10 cellular contexts compared by ENCODE assay signal in genomic region chr6:169250660-169251059, GRCh38. TPM values are rescaled to one million over a fixed set of nuclear protein-coding genes. Genes with fewer than 3 reads are reported as not detected.
DNase-seq lines count a peak whose midpoint lies in the region; ATAC-seq, FAIRE-seq and TF ChIP-seq lines count a peak whose summit lies in the region.
"Had no signal": no experiment of that assay in that cellular context is flagged by ENCODE, and none has a peak within 500 bp of the region (broad histone marks: within the 10 kb centered on the region; RNA-seq: fewer than 3 reads in every experiment).

No MANE protein-coding gene starts in this region.

- H3K4me3 ChIP-seq in thoracic aorta (peak overlapping the region; percentile 70), small intestine (ENCODE audit: low read depth in 1 of 2, low read length in 2 of 2) (no peak overlapping the region)

- H3K27ac ChIP-seq in thoracic aorta (peak overlapping the region in 1 of 2 donors; percentile 80), small intestine (ENCODE audit: low read depth in 1 of 2, low read length in 1 of 2) (no peak overlapping the region)

- H3K36me3 Mint-ChIP-seq in brain = peaks cover 31% of the 10 kb centered on the region

- no peak for FAIRE-seq in HTR-8/SVneo (lab: Jason Lieb, UNC)
- no peak for FAIRE-seq in small intestine (lab: Jason Lieb, UNC)
- FAIRE-seq: GM19239 had no signal

- TF ChIP-seq CTCF in brain (conservative IDR thresholded peaks at IDR 0.05) (no peak), thoracic aorta (IDR thresholded peaks at IDR 0.05) (no peak)

- no peak for ATAC-seq in thoracic aorta (ENCODE audit: insufficient number of reproducible peaks, low FRiP score, low read depth)
- no peak for ATAC-seq in GM21576 (IDR thresholded peaks at IDR 0.05; ENCODE audit: unreplicated experiment)

- H3K27me3 ChIP-seq in thoracic aorta (replicated peaks; ENCODE audit: insufficient read depth) = no peaks in the 10 kb centered on the region
- H3K27me3 ChIP-seq in small intestine (ENCODE audit: control insufficient read depth in 2 of 2, insufficient read depth in 2 of 2, low read length in 2 of 2) = peaks cover 0 to 16% of the 10 kb centered on the region in 2 donors

- H3K27ac Mint-ChIP-seq in brain = peak overlapping the region in 4 of 5 experiments; percentile 33 to 90 (median 52)
- H3K27ac Mint-ChIP-seq: activated CD4-positive, alpha-beta T cell treated with anti-CD3 and anti-CD28 coated beads, Interleukin-2, amount 10 ng/mL, durations not matched to agents 24 days and 14 days had no signal

- H3K9me3 ChIP-seq in thoracic aorta = no peaks in the 10 kb centered on the region
- no peaks in the 10 kb centered on the region for H3K9me3 ChIP-seq in small intestine (ENCODE audit: control insufficient read depth, low read depth)

- H3K4me1 ChIP-seq in thoracic aorta (ENCODE audit: control insufficient read depth in 1 of 2, low read depth in 2 of 2) (peaks cover 16 to 55% of the 10 kb centered on the region in 2 donors), small intestine (ENCODE audit: control insufficient read depth in 2 of 2, insufficient read depth in 1 of 2, low read depth in 1 of 2, low read length in 1 of 2) (no peaks in the 10 kb centered on the region)

- peak; percentile 77 for DNase-seq in HTR-8/SVneo (ENCODE audit: insufficient read length, low spot score)
- DNase-seq in iPS-NIHi7 (ENCODE audit: extremely low spot score) = peak; percentile 67
- no peak for DNase-seq in thoracic aorta (ENCODE audit: low spot score)
- DNase-seq in NCI-H2029 treated with DMSO at 0.1 percent for 48 hours (lab: John Stamatoyannopoulos, UW) = no peak
- DNase-seq in small intestine = no peak
- DNase-seq in NK-92 (lab: John Stamatoyannopoulos, UW; ENCODE audit: unreplicated experiment) = no peak
- DNase-seq: activated CD4-positive, alpha-beta T cell treated with anti-CD3 and anti-CD28 coated beads, Interleukin-2, amount 10 ng/mL, durations not matched to agents 24 days and 14 days had no signal

- H3K36me3 ChIP-seq in thoracic aorta (peaks cover 26% of the 10 kb centered on the region), small intestine (ENCODE audit: control insufficient read depth in 2 of 2, insufficient read depth in 2 of 2, low read length in 2 of 2) (no peaks in the 10 kb centered on the region)

- peaks cover 53% of the 10 kb centered on the region for H3K4me1 Mint-ChIP-seq in brain

- H3K4me3 Mint-ChIP-seq in brain = peak overlapping the region; percentile 43 to 85 (median 83)
- H3K4me3 Mint-ChIP-seq: activated CD4-positive, alpha-beta T cell treated with anti-CD3 and anti-CD28 coated beads, Interleukin-2, amount 10 ng/mL, durations not matched to agents 24 days and 14 days had no signal

- H3K9me3 Mint-ChIP-seq in brain = peaks cover 0 to 10% (median under 1%) of the 10 kb centered on the region in 5 experiments

- 63 to 77% (median 74%) methylated on average over 5 of the region's 5 CpGs for WGBS in small intestine, 3 donors

- peaks cover 26% of the 10 kb centered on the region for H3K27me3 Mint-ChIP-seq in brain

RNA-seq across cellular contexts. Expression of gene THBS2, which starts 3.0 kb away (rescaled TPM):
- polyA plus RNA-seq in brain (ENCODE audit: insufficient read depth, low read depth, low replicate concordance) (12.9 TPM), small intestine (1 to 10 TPM in 1 of 3 donors, under 1 TPM in 2; 0.45 to 4.7 (median 0.81) TPM)
- total RNA-seq in thoracic aorta = 100 to 1,000 TPM; 673 to 817 TPM
- total RNA-seq: activated CD4-positive, alpha-beta T cell treated with anti-CD3 and anti-CD28 coated beads, Interleukin-2, amount 10 ng/mL, durations not matched to agents 24 days and 14 days had no signal

Comparison
In these comparisons a context has a peak if more than half of its experiments do, and no peak if none do; other contexts are left out.
1. DNase-seq: peak in HTR-8/SVneo (single experiment) and iPS-NIHi7 (single experiment); none in thoracic aorta (single experiment), NCI-H2029 treated with DMSO at 0.1 percent for 48 hours (single experiment), small intestine (single experiment) and NK-92 (single experiment).